1 cellular context compared by ENCODE assay signal in the genomic region with DNA sequence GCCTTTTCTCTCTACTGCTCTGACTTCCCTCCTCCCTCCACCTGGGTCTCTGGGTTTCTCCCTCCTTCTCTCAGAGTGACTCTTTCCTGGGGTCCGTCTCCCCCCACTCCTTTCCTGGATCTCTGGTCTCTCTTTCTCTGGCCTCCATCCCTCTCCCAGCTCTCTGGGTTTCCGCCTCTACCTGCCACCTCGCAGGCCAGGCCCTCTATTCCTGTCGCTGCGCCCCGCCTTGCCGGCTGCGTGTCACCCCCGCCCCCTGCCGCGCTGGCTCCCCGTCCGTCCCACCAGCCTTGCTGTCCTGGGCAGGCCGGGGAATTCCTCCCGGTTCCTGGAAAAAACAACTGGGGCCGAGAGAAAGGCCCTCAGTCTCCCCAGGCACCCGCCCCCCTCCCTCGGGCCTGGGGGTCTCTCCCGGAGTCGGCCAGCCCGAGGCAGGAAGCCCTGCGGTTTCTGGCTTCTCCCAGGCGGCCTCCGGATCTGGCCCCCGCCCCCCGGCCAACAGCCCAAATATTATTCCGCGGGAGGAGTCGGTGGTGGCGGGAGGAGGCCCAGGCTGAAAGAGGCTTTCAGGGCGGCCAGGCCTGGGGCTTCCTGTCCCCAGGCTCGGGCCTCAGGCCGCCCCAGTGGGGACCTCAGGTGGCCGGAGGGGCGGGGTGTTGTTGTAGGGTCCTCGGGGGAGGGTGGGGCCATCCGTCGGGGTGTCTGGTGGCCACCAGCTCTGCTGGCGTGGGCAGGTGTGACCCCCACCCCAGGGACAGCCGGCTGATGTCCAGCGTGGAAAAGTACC.
TF ChIP-seq lines count a peak whose summit lies in the region.

No MANE protein-coding gene starts in this region.

TF ChIP-seq in HEK293T, 16 proteins besides CTCF, POLR2A, EP300 and RAD21 (continued from another document):
- TF ChIP-seq NFRKB (IDR thresholded peaks at IDR 0.05) (no peak), L3MBTL2 (conservative IDR thresholded peaks at IDR 0.05) (no peak), HDGF (IDR thresholded peaks at IDR 0.05; ENCODE audit: borderline replicate concordance) (no peak), ARNT (IDR thresholded peaks at IDR 0.05) (no peak), CTBP1 (IDR thresholded peaks at IDR 0.05; ENCODE audit: borderline replicate concordance) (no peak), FOXM1 (IDR thresholded peaks at IDR 0.05; ENCODE audit: borderline replicate concordance) (no peak)
